8 cellular contexts compared by ENCODE assay signal in genomic region chr1:19597463-19598309, GRCh38. TPM values are rescaled to one million over a fixed set of nuclear protein-coding genes. Genes with fewer than 3 reads are reported as not detected.
DNase-seq lines count a peak whose midpoint lies in the region; ATAC-seq, FAIRE-seq and TF ChIP-seq lines count a peak whose summit lies in the region.

No MANE protein-coding gene starts in this region.

- in situ Hi-C loops in ACHN (cut with HindIII; ENCODE audit: low pct_ligation_motif_present, low pct_unique_long_range_greater_than_20kb, low sequenced_read_pairs) = no loop called here
- in situ Hi-C loops in brain microvascular endothelial cell (cut with HindIII; ENCODE audit: low pct_ligation_motif_present, low sequenced_read_pairs) = no loop called here

- ATAC-seq in GM19351 (IDR thresholded peaks at IDR 0.05; ENCODE audit: unreplicated experiment) = no peak
- no peak for ATAC-seq in left lobe of liver

- H2AFZ ChIP-seq in keratinocyte (ENCODE audit: control insufficient read depth, low read length) = peak overlapping the region; percentile 71

- H3K4me3 ChIP-seq in GM12875 (ENCODE audit: low read depth, low read length) = peak overlapping the region; percentile 86
- peak overlapping the region; percentile 81 for H3K4me3 ChIP-seq in NT2/D1 (ENCODE audit: insufficient read length, low read depth)
- peak overlapping the region; percentile 86 for H3K4me3 ChIP-seq in brain microvascular endothelial cell (ENCODE audit: low read depth, low read length)
- H3K4me3 ChIP-seq in keratinocyte (ENCODE audit: control insufficient read depth in 2 of 3, extremely low read depth in 1 of 3, insufficient read depth in 2 of 3, low read depth in 1 of 3, low read length in 3 of 3) = peak overlapping the region; percentile 92 to 98 (median 95)

- H3K9me1 ChIP-seq in keratinocyte (ENCODE audit: control insufficient read depth, extremely low read depth, insufficient read depth, low read length) = no peaks in the 10 kb centered on the region

- peaks cover 22% of the 10 kb centered on the region for H3K36me3 ChIP-seq in NT2/D1 (ENCODE audit: insufficient read depth, insufficient read length, low read length)
- no peaks in the 10 kb centered on the region for H3K36me3 ChIP-seq in brain microvascular endothelial cell (replicated peaks)
- H3K36me3 ChIP-seq in keratinocyte (ENCODE audit: control insufficient read depth in 2 of 2, extremely low read depth in 1 of 2, insufficient read depth in 2 of 2, low read length in 2 of 2) = peaks cover 3 to 5% of the 10 kb centered on the region in 2 experiments

- H3K27ac ChIP-seq in brain microvascular endothelial cell = peak overlapping the region; percentile 87
- H3K27ac ChIP-seq in keratinocyte (ENCODE audit: control insufficient read depth, insufficient read depth, low read length) = peak overlapping the region; percentile 97

- peaks cover 58% of the 10 kb centered on the region for H3K79me2 ChIP-seq in keratinocyte (ENCODE audit: control insufficient read depth, insufficient read depth, low read length)

- no peak for FAIRE-seq in keratinocyte (lab: Jason Lieb, UNC)

- peak overlapping the region; percentile 96 for H3K9ac ChIP-seq in NT2/D1 (ENCODE audit: insufficient read length, low read depth)
- peak overlapping the region; percentile 96 for H3K9ac ChIP-seq in keratinocyte (ENCODE audit: control insufficient read depth, extremely low read depth, insufficient read depth, low read length)

- H3K4me1 ChIP-seq in NT2/D1 (ENCODE audit: insufficient read depth, insufficient read length) = no peaks in the 10 kb centered on the region
- H3K4me1 ChIP-seq in keratinocyte (ENCODE audit: control insufficient read depth, extremely low read depth, insufficient read depth, low read length) = peaks cover 13% of the 10 kb centered on the region

- peaks cover 3% of the 10 kb centered on the region for H4K20me1 ChIP-seq in keratinocyte (ENCODE audit: control insufficient read depth, extremely low read depth, insufficient read depth, low read length)

- TF ChIP-seq CTCF in GM12875 (IDR thresholded peaks at IDR 0.05; ENCODE audit: borderline replicate concordance, insufficient read depth, low read depth, low read length) = no peak
- no peak for TF ChIP-seq CTCF in brain microvascular endothelial cell (IDR thresholded peaks at IDR 0.05; ENCODE audit: low read depth, low read length, missing control alignments)
- TF ChIP-seq CTCF in keratinocyte (optimal IDR thresholded peaks at IDR 0.05 in 1 of 3, IDR thresholded peaks at IDR 0.05 in 1 of 3, conservative IDR thresholded peaks at IDR 0.05 in 1 of 3; ENCODE audit: extremely low read depth in 1 of 3, insufficient read depth in 2 of 3, low read length in 3 of 3) = no peak

- dilution Hi-C loops in keratinocyte (cut with MboI; ENCODE audit: extremely low pct_ligation_motif_present, low sequenced_read_pairs) = no loop called here

- DNase-seq in ACHN (peak; percentile 44), NT2/D1 (ENCODE audit: low read depth, low spot score) (peak; percentile 1), brain microvascular endothelial cell (peak; percentile 6), keratinocyte (ENCODE audit: low read depth, low spot score) (no peak), left lobe of liver (ENCODE audit: low spot score) (no peak)
- peak; percentile 78 for DNase-seq in stimulated activated CD8-positive, alpha-beta memory T cell treated with anti-CD3 and anti-CD28 coated beads, Interleukin-4, amount 100 ng/mL, for 48 hours

- H3K27me3 ChIP-seq in NT2/D1 (ENCODE audit: insufficient read depth, insufficient read length) (no peaks in the 10 kb centered on the region), brain microvascular endothelial cell (replicated peaks) (no peaks in the 10 kb centered on the region), keratinocyte (ENCODE audit: control insufficient read depth, extremely low read depth, insufficient read depth, low read length) (no peaks in the 10 kb centered on the region)

- no peaks in the 10 kb centered on the region for H3K9me3 ChIP-seq in NT2/D1 (ENCODE audit: insufficient read depth, low read length)
- H3K9me3 ChIP-seq in keratinocyte (ENCODE audit: control insufficient read depth, low read depth, low read length) = no peaks in the 10 kb centered on the region

- H3K4me2 ChIP-seq in keratinocyte (ENCODE audit: control insufficient read depth, extremely low read depth, insufficient read depth, low read depth, low read length) = peak overlapping the region; percentile 99

RNA-seq across cellular contexts. Expression of gene NBL1, which starts 46.4 kb away (rescaled TPM):
- 44.6 to 114 TPM (median 74.5 TPM) in 3 replicates for polyA plus RNA-seq in keratinocyte
- 12.2 TPM for polyA plus RNA-seq in keratinocyte (2011; ENCODE audit: low read depth)
- 49.2 and 113 TPM in 2 replicates for polyA plus RNA-seq in keratinocyte (2011; cell fraction: cytosol; rRNA removed)
- 38.6 and 46.1 TPM in 2 replicates for polyA plus RNA-seq in keratinocyte (2011; cell fraction: nucleus; rRNA removed)
- polyA plus RNA-seq in keratinocyte (2012; ENCODE audit: low replicate concordance) = 65.3 and 97.4 TPM in 2 replicates
- 120 to 212 TPM (median 132 TPM) in 3 replicates for polyA minus RNA-seq in keratinocyte
- 77.5 TPM for polyA minus RNA-seq in keratinocyte (2011; cell fraction: cytosol; rRNA and poly(A)+ RNA removed)
- polyA minus RNA-seq in keratinocyte (2011; cell fraction: nucleus; rRNA and poly(A)+ RNA removed) = 20.6 and 27.1 TPM in 2 replicates
- 2.5 TPM for total RNA-seq in left lobe of liver

Comparison
In these comparisons a context has a peak if more than half of its experiments do, and no peak if none do; other contexts are left out.
1. DNase-seq: peak in ACHN (single experiment), NT2/D1 (single experiment), brain microvascular endothelial cell (single experiment) and stimulated activated CD8-positive, alpha-beta memory T cell treated with anti-CD3 and anti-CD28 coated beads, Interleukin-4, amount 100 ng/mL, for 48 hours (single experiment); none in keratinocyte (single experiment) and left lobe of liver (single experiment).
2. Peak in every context shown above with its lines, with median percentiles within 50 percentile points of each other: H3K4me3 ChIP-seq.